Comparison of ENCODE assay signal across 22 cellular contexts in genomic region chr1:112517231-112517630, GRCh38. TPM values are rescaled to one million over a fixed set of nuclear protein-coding genes. Genes with fewer than 3 reads are reported as not detected.
"Had no signal": no experiment of that assay in that cellular context is flagged by ENCODE, and none has a peak within 500 bp of the region (broad histone marks: within the 10 kb centered on the region; RNA-seq: fewer than 3 reads in every experiment).

No MANE protein-coding gene starts in this region.

- FAIRE-seq: astrocyte had no signal

- H3K4me2 ChIP-seq: KMS-11 had no signal

- ATAC-seq: activated T-cell treated with anti-CD3 and anti-CD28 coated beads, Interleukin-2, amount 50 U/mL, for 4 hours; T-cell had no signal

- H3K9ac ChIP-seq: KMS-11 had no signal

- H3K4me3 ChIP-seq: Peyer's patch, SK-N-MC had no signal

- H3K27me3 ChIP-seq: Peyer's patch had no signal

- DNase-seq: activated CD4-positive, alpha-beta memory T cell treated with anti-CD3 and anti-CD28 coated beads for 36 hours; activated CD4-positive, alpha-beta T cell treated with anti-CD3 and anti-CD28 coated beads, Interleukin-2, amount 10 ng/mL, durations not matched to agents 7 days and 5 days; activated CD4-positive, CD25-positive, alpha-beta regulatory T cell; activated CD8-positive, alpha-beta memory T cell treated with anti-CD3 and anti-CD28 coated beads for 24 hours; activated effector memory CD4-positive, alpha-beta T cell treated with anti-CD3 and anti-CD28 coated beads, Interleukin-2, amount 50 U/mL, for 16 hours; activated naive CD4-positive, alpha-beta T cell treated with anti-CD3 and anti-CD28 coated beads for 36 hours; activated T-cell treated with anti-CD3 and anti-CD28 coated beads, Interleukin-2, amount 50 U/mL, for 4 hours; amygdala; cerebellar nuclear complex; NCI-H1092; NCI-H1436; NCI-H1694 treated with DMSO at 0.1 percent for 48 hours; NCI-H345; NCI-H526 treated with DMSO at 0.1 percent for 48 hours; NK-92 treated with Interleukin-12 subunit alpha and Interleukin-12 subunit beta, amount 100 ng/mL, for 24 hours; Peyer's patch; T-cell had no signal

- H3K27ac ChIP-seq: KMS-11, Peyer's patch, SK-N-MC, VCaP had no signal

- H3K9me3 ChIP-seq: Peyer's patch had no signal

RNA-seq across cellular contexts. Expression of gene WNT2B, which starts 8.5 kb away (rescaled TPM):
- total RNA-seq: activated CD4-positive, alpha-beta T cell treated with anti-CD3 and anti-CD28 coated beads, Interleukin-2, amount 10 ng/mL, durations not matched to agents 7 days and 5 days; T-helper 2 cell treated with Interferon-gamma antibody and Interleukin-4, amounts not matched to agents 100 ng/mL and 5 ng/mL, for 36 hours had no signal
